In genomic region chr18:44584900-44585299, GRCh38 we compare ENCODE assay signal across 10 cellular contexts.
"Had no signal": no experiment of that assay in that cellular context is flagged by ENCODE, and none has a peak within 500 bp of the region (broad histone marks: within the 10 kb centered on the region; RNA-seq: fewer than 3 reads in every experiment).

No MANE protein-coding gene starts in this region.

- DNase-seq: GM23248, GOT3, H7, HFFc6, KBM-7 had no signal

- H3K9me3 Mint-ChIP-seq: HFFc6, IgD-negative memory B cell had no signal

- H3K36me3 Mint-ChIP-seq: IgD-negative memory B cell had no signal

- H3K4me3 ChIP-seq: GM23248, HAP-1 had no signal

- ATAC-seq: HCT116, HepG2 had no signal

- H3K9me3 ChIP-seq: HAP-1 had no signal

- H3K36me3 ChIP-seq: HAP-1 had no signal

- H3K4me3 Mint-ChIP-seq: HFFc6, IgD-negative memory B cell had no signal

- H3K27me3 Mint-ChIP-seq: IgD-negative memory B cell had no signal

- H3K27ac Mint-ChIP-seq: HFFc6, IgD-negative memory B cell had no signal

- H3K27ac ChIP-seq: GM23248, HL-60 had no signal

- H3K4me1 Mint-ChIP-seq: IgD-negative memory B cell had no signal

- H3K4me1 ChIP-seq: HAP-1 had no signal
